Comparison of ENCODE assay signal across 10 cellular contexts in genomic region chr7:47337531-47337930, GRCh38.
DNase-seq lines count a peak whose midpoint lies in the region; ATAC-seq, FAIRE-seq and TF ChIP-seq lines count a peak whose summit lies in the region.
"Had no signal": no experiment of that assay in that cellular context is flagged by ENCODE, and none has a peak within 500 bp of the region (broad histone marks: within the 10 kb centered on the region; RNA-seq: fewer than 3 reads in every experiment).

No MANE protein-coding gene starts in this region.

- no peak overlapping the region for H3K27ac Mint-ChIP-seq in activated naive CD4-positive, alpha-beta T cell treated with anti-CD3 and anti-CD28 coated beads, Interleukin-2, amount 50 U/mL, for 72 hours
- H3K27ac Mint-ChIP-seq: activated naive CD4-positive, alpha-beta T cell treated with anti-CD3 and anti-CD28 coated beads, Interleukin-2, amount 50 U/mL, for 24 hours had no signal

- H3K4me2 ChIP-seq in K562 (ENCODE audit: insufficient read depth, low read length) (no peak overlapping the region), osteoblast (ENCODE audit: insufficient read depth, low read length) (no peak overlapping the region)

- H3K4me1 ChIP-seq in K562 (replicated peaks in 1 of 2; ENCODE audit: control insufficient read depth in 2 of 2, insufficient read depth in 2 of 2, low read length in 2 of 2), result no peaks in the 10 kb centered on the region
- H3K4me1 ChIP-seq in osteoblast (ENCODE audit: insufficient read depth, low read length), result peaks cover 27% of the 10 kb centered on the region

- intact Hi-C loops in K562 (cut with micrococcal nuclease), result no loop called here

- no peaks in the 10 kb centered on the region for H4K20me1 ChIP-seq in K562 (replicated peaks; ENCODE audit: control insufficient read depth, insufficient read depth, low read length)
- peaks cover 29% of the 10 kb centered on the region for H4K20me1 ChIP-seq in osteoblast (ENCODE audit: insufficient read depth, low read length)

- FAIRE-seq in K562 (lab: Jason Lieb, UNC), result no peak

- no peak overlapping the region for H2AFZ ChIP-seq in K562 (ENCODE audit: low read depth, low read length)
- H2AFZ ChIP-seq in osteoblast (ENCODE audit: low read length), result no peak overlapping the region

- no peak for TF ChIP-seq POLR2A in K562 (conservative IDR thresholded peaks at IDR 0.05)

- BruUV-seq in K562 (replicated peaks; lab: Mats Ljungman, UMichigan), result no TSS peak

- H3K9ac ChIP-seq in K562 (ENCODE audit: insufficient read depth in 1 of 2, low read depth in 2 of 2, low read length in 2 of 2), result no peak overlapping the region

- no peak for DNase-seq in K562 (ENCODE audit: extremely low read depth in 1 of 4, low spot score in 3 of 4)
- DNase-seq in osteoblast (ENCODE audit: insufficient read length, low spot score, missing footprints), result no peak
- DNase-seq in NCI-H748 (lab: John Stamatoyannopoulos, UW; ENCODE audit: unreplicated experiment), result no peak
- DNase-seq in retina, result no peak
- no peak for DNase-seq in activated naive CD4-positive, alpha-beta T cell treated with anti-CD3 and anti-CD28 coated beads, Interleukin-2, amount 50 U/mL, for 72 hours (ENCODE audit: low spot score in 2 of 2)
- DNase-seq in CD1c-positive myeloid dendritic cell (ENCODE audit: extremely low spot score), result no peak
- DNase-seq: hippocampal formation had no signal

- H3K27me3 ChIP-seq in K562 (ENCODE audit: control insufficient read depth in 2 of 2, insufficient read depth in 2 of 2, low read length in 2 of 2), result peaks cover 2 to 10% of the 10 kb centered on the region in 2 experiments; a peak in 1 of 5 replicates
- no peaks in the 10 kb centered on the region for H3K27me3 ChIP-seq in osteoblast (ENCODE audit: insufficient read depth, low read length)

- in situ Hi-C loops in K562 (cut with MboI), result no loop called here

- H3K4me3 ChIP-seq in K562 (no peak overlapping the region), osteoblast (ENCODE audit: insufficient read depth, low read length) (no peak overlapping the region)

- H3K36me3 ChIP-seq in K562 (ENCODE audit: control insufficient read depth, insufficient read depth, low read length), result no peaks in the 10 kb centered on the region
- peaks cover 17% of the 10 kb centered on the region for H3K36me3 ChIP-seq in osteoblast (ENCODE audit: insufficient read depth, low read length)

- H3K9me3 Mint-ChIP-seq in activated naive CD4-positive, alpha-beta T cell treated with anti-CD3 and anti-CD28 coated beads, Interleukin-2, amount 50 U/mL, for 72 hours, result peaks cover 0 to 3% of the 10 kb centered on the region in 2 donors
- H3K9me3 Mint-ChIP-seq: activated naive CD4-positive, alpha-beta T cell treated with anti-CD3 and anti-CD28 coated beads, Interleukin-2, amount 50 U/mL, for 24 hours had no signal

- no peaks in the 10 kb centered on the region for H3K36me3 Mint-ChIP-seq in activated naive CD4-positive, alpha-beta T cell treated with anti-CD3 and anti-CD28 coated beads, Interleukin-2, amount 50 U/mL, for 72 hours
- H3K36me3 Mint-ChIP-seq: activated naive CD4-positive, alpha-beta T cell treated with anti-CD3 and anti-CD28 coated beads, Interleukin-2, amount 50 U/mL, for 24 hours had no signal

- no peaks in the 10 kb centered on the region for H3K9me3 ChIP-seq in K562 (replicated peaks; ENCODE audit: control insufficient read depth, insufficient read depth, low read depth, low read length)
- H3K9me3 ChIP-seq in osteoblast (ENCODE audit: low read depth, low read length), result no peaks in the 10 kb centered on the region

- WGBS in K562 (ENCODE audit: insufficient coverage, low coverage, missing lambda C conversion rate), result 0% methylated on average over 3 of the region's 3 CpGs

- no peak for TF ChIP-seq RAD21 in K562 (CRISPR knock-in tag; conservative IDR thresholded peaks at IDR 0.05 in 1 of 2, IDR thresholded peaks at IDR 0.05 in 1 of 2)

- H3K27ac ChIP-seq in K562 (ENCODE audit: extremely low read depth, low read depth, low read length) (no peak overlapping the region), osteoblast (ENCODE audit: low read depth, low read length) (peak overlapping the region; percentile 29)

- CTCF ChIA-PET in K562 (lab: Yijun Ruan, JAX; ENCODE audit: low intra/inter-chr PET ratio), result no interaction called here

- TF ChIP-seq EP300 in K562 (IDR thresholded peaks at IDR 0.05; ENCODE audit: low read length), result no peak

- TF ChIP-seq CTCF in K562 (IDR thresholded peaks at IDR 0.05 in 2 of 3, conservative IDR thresholded peaks at IDR 0.05 in 1 of 3; ENCODE audit: insufficient read depth in 2 of 3, low read depth in 1 of 3, low read length in 3 of 3) (no peak; a peak in 1 of 6 replicates), osteoblast (IDR thresholded peaks at IDR 0.05; ENCODE audit: extremely low read depth, low read depth, low read length) (no peak)

- H3K9me1 ChIP-seq in K562 (ENCODE audit: control insufficient read depth, insufficient read depth, low read length), result no peaks in the 10 kb centered on the region

- peak; percentile 71 for ATAC-seq in GM19023 (IDR thresholded peaks at IDR 0.05; ENCODE audit: unreplicated experiment)
- peak; percentile 80 for ATAC-seq in HG02938 (IDR thresholded peaks at IDR 0.05; ENCODE audit: unreplicated experiment)
- peak; percentile 67; the same call in 2 of the 3 replicates for ATAC-seq in K562
- no peak for ATAC-seq in activated naive CD4-positive, alpha-beta T cell treated with anti-CD3 and anti-CD28 coated beads, Interleukin-2, amount 50 U/mL, for 72 hours

- POLR2A ChIA-PET in K562 (lab: Yijun Ruan, JAX), result no interaction called here

- H3K79me2 ChIP-seq in K562 (ENCODE audit: control insufficient read depth, insufficient read depth, low read length) (no peaks in the 10 kb centered on the region), osteoblast (ENCODE audit: insufficient read depth, low read length) (no peaks in the 10 kb centered on the region)

TF ChIP-seq in K562, 482 proteins besides CTCF, POLR2A, EP300 and RAD21:
- no peak for TF ChIP-seq E2F5 (CRISPR knock-in tag; IDR thresholded peaks at IDR 0.05)
- no peak for TF ChIP-seq NR0B1 (IDR thresholded peaks at IDR 0.05; ENCODE audit: partially characterized antibody)
TF ChIP-seq in K562: peak in this region for 0.

Comparison
In these comparisons a context has a peak if more than half of its experiments do, and no peak if none do; other contexts are left out.
1. ATAC-seq: peak in GM19023 (single experiment), HG02938 (single experiment) and K562 (single experiment); none in activated naive CD4-positive, alpha-beta T cell treated with anti-CD3 and anti-CD28 coated beads, Interleukin-2, amount 50 U/mL, for 72 hours (0 of 2).